ENCODE assay signal across 8 cellular contexts in the genomic region with DNA sequence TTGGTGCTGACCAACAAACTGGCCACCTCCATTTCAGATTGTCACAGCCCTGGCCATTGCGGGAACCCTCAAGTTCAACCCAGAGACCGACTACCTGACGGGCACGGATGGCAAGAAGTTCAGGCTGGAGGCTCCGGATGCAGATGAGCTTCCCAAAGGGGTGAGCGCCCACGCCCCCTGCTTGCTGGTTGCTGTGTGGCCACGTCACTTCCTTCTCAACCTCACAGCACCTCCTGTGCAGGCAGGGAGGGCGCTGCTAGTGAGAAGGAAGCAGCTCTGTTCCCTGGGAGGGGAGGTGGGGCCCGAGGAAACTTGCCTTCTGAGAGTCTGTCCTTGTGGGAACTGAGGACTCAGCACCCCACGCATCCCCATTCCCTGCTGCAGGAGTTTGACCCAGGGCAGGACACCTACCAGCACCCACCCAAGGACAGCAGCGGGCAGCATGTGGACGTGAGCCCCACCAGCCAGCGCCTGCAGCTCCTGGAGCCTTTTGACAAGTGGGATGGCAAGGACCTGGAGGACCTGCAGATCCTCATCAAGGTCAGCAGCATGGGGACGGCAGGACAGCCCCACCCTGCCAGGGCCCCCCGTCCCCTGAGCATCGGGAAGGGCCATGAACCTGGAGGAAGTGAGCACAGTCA. TPM values are rescaled to one million over a fixed set of nuclear protein-coding genes. Genes with fewer than 3 reads are reported as not detected.
DNase-seq lines count a peak whose midpoint lies in the region; ATAC-seq and TF ChIP-seq lines count a peak whose summit lies in the region.

No MANE protein-coding gene starts in this region.

- H3K4me1 ChIP-seq in HCT116 (ENCODE audit: control insufficient read depth in 1 of 2, insufficient read depth in 2 of 2, low read length in 2 of 2) (no peaks in the 10 kb centered on the region), fibroblast of lung (ENCODE audit: control insufficient read depth, extremely low read depth, insufficient read depth, low read length) (peaks cover 31% of the 10 kb centered on the region)

- TF ChIP-seq CTCF in HCT116 (IDR thresholded peaks at IDR 0.05 in 2 of 3, conservative IDR thresholded peaks at IDR 0.05 in 1 of 3; ENCODE audit: borderline replicate concordance in 1 of 3, insufficient read depth in 1 of 3, low read depth in 2 of 3, low read length in 2 of 3): no peak
- peak in 1 of 2 donors; percentile 9 for TF ChIP-seq CTCF in fibroblast of lung (conservative IDR thresholded peaks at IDR 0.05 in 1 of 2, IDR thresholded peaks at IDR 0.05 in 1 of 2; ENCODE audit: low read depth in 1 of 2, low read length in 2 of 2)

- no TSS peak for BruUV-seq in HCT116 (replicated peaks; lab: Mats Ljungman, UMichigan)

- no peak overlapping the region for H2AFZ ChIP-seq in HCT116 (ENCODE audit: low read depth, low read length, poor library complexity, severe bottlenecking)
- no peak overlapping the region for H2AFZ ChIP-seq in fibroblast of lung (ENCODE audit: low read length)

- H3K4me3 ChIP-seq in HCT116 (replicated peaks in 1 of 2; ENCODE audit: low read depth in 1 of 2, low read length in 2 of 2): no peak overlapping the region
- H3K4me3 ChIP-seq in fibroblast of lung (replicated peaks in 1 of 4; ENCODE audit: control extremely low read depth in 1 of 4, insufficient read depth in 1 of 4, low read depth in 3 of 4, low read length in 4 of 4): peak overlapping the region in 1 of 4 experiments; percentile 33

- peak overlapping the region; percentile 55 for H3K27ac ChIP-seq in HCT116 (ENCODE audit: low read depth, low read length)
- H3K27ac ChIP-seq in fibroblast of lung (ENCODE audit: insufficient read depth, low read length): peak overlapping the region; percentile 98

- ATAC-seq in HCT116 (peak; percentile 28), GM18907 (IDR thresholded peaks at IDR 0.05; ENCODE audit: unreplicated experiment) (no peak), GM19455 (IDR thresholded peaks at IDR 0.05; ENCODE audit: unreplicated experiment) (no peak)

- H4K20me1 ChIP-seq in HCT116 (ENCODE audit: insufficient read depth) (peaks cover 9% of the 10 kb centered on the region; the same call in 1 of the 2 replicates), fibroblast of lung (ENCODE audit: control insufficient read depth, extremely low read depth, insufficient read depth, low read length) (no peaks in the 10 kb centered on the region)

- POLR2A ChIA-PET in HCT116 (lab: Charles Lee): no interaction called here

- intact Hi-C loops in HCT116 (cut with micrococcal nuclease): no loop called here

- H3K79me2 ChIP-seq in HCT116 (ENCODE audit: insufficient read depth, low read length): no peaks in the 10 kb centered on the region; the same call in 1 of the 2 replicates
- H3K79me2 ChIP-seq in fibroblast of lung (ENCODE audit: control insufficient read depth, insufficient read depth, low read length): peaks cover 6% of the 10 kb centered on the region

- no peaks in the 10 kb centered on the region for H3K9me3 ChIP-seq in HCT116 (ENCODE audit: control insufficient read depth in 1 of 2, insufficient read depth in 1 of 2, low read depth in 1 of 2, low read length in 2 of 2)
- no peaks in the 10 kb centered on the region for H3K9me3 ChIP-seq in fibroblast of lung (ENCODE audit: control insufficient read depth, insufficient read depth, low read depth, low read length)

- H3K36me3 ChIP-seq in HCT116 (ENCODE audit: control insufficient read depth in 1 of 2, insufficient read depth in 2 of 2, low read length in 2 of 2): peaks cover 25 to 54% of the 10 kb centered on the region in 2 experiments; a peak in 3 of 4 replicates
- H3K36me3 ChIP-seq in fibroblast of lung (ENCODE audit: control insufficient read depth, insufficient read depth, low read length): peaks cover 42% of the 10 kb centered on the region

- DNase-seq in HCT116 (ENCODE audit: low read depth, low spot score) (no peak), fibroblast of lung (ENCODE audit: low read depth in 2 of 2) (no peak), T1000 (lab: John Stamatoyannopoulos, UW) (no peak), NCI-H1436 treated with DMSO at 0.1 percent for 48 hours (lab: John Stamatoyannopoulos, UW) (no peak)
- DNase-seq in activated CD8-positive, alpha-beta memory T cell treated with anti-CD3 and anti-CD28 coated beads for 24 hours: peak; percentile 80
- peak; percentile 65 for DNase-seq in stimulated activated CD4-positive, alpha-beta T cell treated with anti-CD3 and anti-CD28 coated beads, Interleukin-4, amount 100 ng/mL, for 1 hour

- no peak for TF ChIP-seq RAD21 in HCT116 (IDR thresholded peaks at IDR 0.05; ENCODE audit: low read depth)

- H3K9me2 ChIP-seq in HCT116 (ENCODE audit: insufficient read depth): no peaks in the 10 kb centered on the region

- no peak for TF ChIP-seq POLR2A in HCT116 (IDR thresholded peaks at IDR 0.05; ENCODE audit: borderline replicate concordance, extremely low read depth, insufficient read depth, insufficient read length)

- CTCF ChIA-PET in HCT116 (lab: Charles Lee): interaction anchor here (0.6 kb wide), 1 partner anchor 121 kb away, joined by 3 read pairs; no protein-coding TSS in a partner anchor

- H3K27me3 ChIP-seq in HCT116 (ENCODE audit: insufficient read depth, low read length) (no peaks in the 10 kb centered on the region), fibroblast of lung (ENCODE audit: control insufficient read depth, insufficient read depth, low read length) (no peaks in the 10 kb centered on the region)

- no peak overlapping the region for H3K4me2 ChIP-seq in HCT116 (ENCODE audit: low read length)
- H3K4me2 ChIP-seq in fibroblast of lung (ENCODE audit: extremely low read depth, insufficient read depth, low read length): peak overlapping the region; percentile 80

- RAD21 ChIA-PET in HCT116 (lab: Charles Lee; ENCODE audit: low non-redundant PET in 1 of 2, low total read pairs in 2 of 2, uncharacterized antibody in 2 of 2, unreplicated experiment in 2 of 2): no interaction called here

- H3K9ac ChIP-seq in HCT116 (ENCODE audit: low read length): no peak overlapping the region
- H3K9ac ChIP-seq in fibroblast of lung (ENCODE audit: insufficient read depth, low read length): peak overlapping the region; percentile 55

TF ChIP-seq in HCT116, 20 proteins besides CTCF, POLR2A, EP300 and RAD21 (continues in another document):
- TF ChIP-seq, protein P1, sequence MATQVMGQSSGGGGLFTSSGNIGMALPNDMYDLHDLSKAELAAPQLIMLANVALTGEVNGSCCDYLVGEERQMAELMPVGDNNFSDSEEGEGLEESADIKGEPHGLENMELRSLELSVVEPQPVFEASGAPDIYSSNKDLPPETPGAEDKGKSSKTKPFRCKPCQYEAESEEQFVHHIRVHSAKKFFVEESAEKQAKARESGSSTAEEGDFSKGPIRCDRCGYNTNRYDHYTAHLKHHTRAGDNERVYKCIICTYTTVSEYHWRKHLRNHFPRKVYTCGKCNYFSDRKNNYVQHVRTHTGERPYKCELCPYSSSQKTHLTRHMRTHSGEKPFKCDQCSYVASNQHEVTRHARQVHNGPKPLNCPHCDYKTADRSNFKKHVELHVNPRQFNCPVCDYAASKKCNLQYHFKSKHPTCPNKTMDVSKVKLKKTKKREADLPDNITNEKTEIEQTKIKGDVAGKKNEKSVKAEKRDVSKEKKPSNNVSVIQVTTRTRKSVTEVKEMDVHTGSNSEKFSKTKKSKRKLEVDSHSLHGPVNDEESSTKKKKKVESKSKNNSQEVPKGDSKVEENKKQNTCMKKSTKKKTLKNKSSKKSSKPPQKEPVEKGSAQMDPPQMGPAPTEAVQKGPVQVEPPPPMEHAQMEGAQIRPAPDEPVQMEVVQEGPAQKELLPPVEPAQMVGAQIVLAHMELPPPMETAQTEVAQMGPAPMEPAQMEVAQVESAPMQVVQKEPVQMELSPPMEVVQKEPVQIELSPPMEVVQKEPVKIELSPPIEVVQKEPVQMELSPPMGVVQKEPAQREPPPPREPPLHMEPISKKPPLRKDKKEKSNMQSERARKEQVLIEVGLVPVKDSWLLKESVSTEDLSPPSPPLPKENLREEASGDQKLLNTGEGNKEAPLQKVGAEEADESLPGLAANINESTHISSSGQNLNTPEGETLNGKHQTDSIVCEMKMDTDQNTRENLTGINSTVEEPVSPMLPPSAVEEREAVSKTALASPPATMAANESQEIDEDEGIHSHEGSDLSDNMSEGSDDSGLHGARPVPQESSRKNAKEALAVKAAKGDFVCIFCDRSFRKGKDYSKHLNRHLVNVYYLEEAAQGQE (IDR thresholded peaks at IDR 0.05; ENCODE audit: low read depth): no peak
- TF ChIP-seq POLR2AphosphoS5 (IDR thresholded peaks at IDR 0.05; ENCODE audit: low read depth, low read length) (no peak), ZNF274 (IDR thresholded peaks at IDR 0.05; ENCODE audit: low read depth, low read length) (no peak), TCF7L2 (IDR thresholded peaks at IDR 0.05; ENCODE audit: borderline replicate concordance, extremely low read depth, insufficient read depth, insufficient read length) (no peak), ELF1 (IDR thresholded peaks at IDR 0.05; ENCODE audit: borderline replicate concordance, low read depth) (no peak; the same call in 1 of the 2 replicates), EGR1 (IDR thresholded peaks at IDR 0.05; ENCODE audit: low read depth) (no peak), SIN3A (IDR thresholded peaks at IDR 0.05; ENCODE audit: low read depth) (no peak)
- TF ChIP-seq, protein P2, sequence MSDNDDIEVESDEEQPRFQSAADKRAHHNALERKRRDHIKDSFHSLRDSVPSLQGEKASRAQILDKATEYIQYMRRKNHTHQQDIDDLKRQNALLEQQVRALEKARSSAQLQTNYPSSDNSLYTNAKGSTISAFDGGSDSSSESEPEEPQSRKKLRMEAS (IDR thresholded peaks at IDR 0.05): no peak

RNA-seq across cellular contexts. Expression of a gene that starts 19.3 kb away (rescaled TPM):
- total RNA-seq in HCT116 (2021; ENCODE audit: unreplicated experiment) (62.1 TPM), fibroblast of lung (15.4 and 19.7 TPM in 2 replicates)
- 30.7 and 31.8 TPM in 2 replicates for polyA plus RNA-seq in HCT116 (2012)
- polyA plus RNA-seq in fibroblast of lung: 42.6 and 62.5 TPM in 2 replicates
- polyA plus RNA-seq in fibroblast of lung (2012): 45.0 and 75.3 TPM in 2 replicates
- polyA minus RNA-seq in fibroblast of lung (ENCODE audit: low replicate concordance): 86.8 and 140 TPM in 2 replicates

RNA-seq across cellular contexts. Expression of a gene that starts 35.9 kb away (rescaled TPM):
- total RNA-seq in HCT116 (2021; ENCODE audit: unreplicated experiment) (0.22 TPM), fibroblast of lung (8.2 and 15.2 TPM in 2 replicates)
- 0.15 and 0.17 TPM in 2 replicates for polyA plus RNA-seq in HCT116 (2012)
- 3.3 and 11.2 TPM in 2 replicates for polyA plus RNA-seq in fibroblast of lung
- 8.2 and 32.3 TPM in 2 replicates for polyA plus RNA-seq in fibroblast of lung (2012)
- polyA minus RNA-seq in fibroblast of lung (ENCODE audit: low replicate concordance): 6.2 and 14.9 TPM in 2 replicates

RNA-seq across cellular contexts. Expression of a gene that starts 56.0 kb away (rescaled TPM):
- 108 TPM for total RNA-seq in HCT116 (2021; ENCODE audit: unreplicated experiment)
- 118 and 123 TPM in 2 replicates for polyA plus RNA-seq in HCT116 (2012)
- 60.4 and 80.3 TPM in 2 replicates for total RNA-seq in fibroblast of lung
- polyA plus RNA-seq in fibroblast of lung: 37.6 and 52.6 TPM in 2 replicates
- polyA plus RNA-seq in fibroblast of lung (2012): 58.1 and 76.0 TPM in 2 replicates
- 145 and 147 TPM in 2 replicates for polyA minus RNA-seq in fibroblast of lung (ENCODE audit: low replicate concordance)

RNA-seq across cellular contexts. Expression of a gene that starts 56.4 kb away (rescaled TPM):
- 86.0 TPM for total RNA-seq in HCT116 (2021; ENCODE audit: unreplicated experiment)
- 49.2 and 58.8 TPM in 2 replicates for polyA plus RNA-seq in HCT116 (2012)
- 63.3 and 64.2 TPM in 2 replicates for total RNA-seq in fibroblast of lung
- 61.5 and 82.7 TPM in 2 replicates for polyA plus RNA-seq in fibroblast of lung
- polyA plus RNA-seq in fibroblast of lung (2012): 41.9 and 53.4 TPM in 2 replicates
- polyA minus RNA-seq in fibroblast of lung (ENCODE audit: low replicate concordance): 16.5 and 18.3 TPM in 2 replicates

Comparison
In these comparisons a context has a peak if more than half of its experiments do, and no peak if none do; other contexts are left out.
1. DNase-seq: peak in activated CD8-positive, alpha-beta memory T cell treated with anti-CD3 and anti-CD28 coated beads for 24 hours (single experiment) and stimulated activated CD4-positive, alpha-beta T cell treated with anti-CD3 and anti-CD28 coated beads, Interleukin-4, amount 100 ng/mL, for 1 hour (single experiment); none in HCT116 (single experiment), fibroblast of lung (0 of 2), T1000 (single experiment) and NCI-H1436 treated with DMSO at 0.1 percent for 48 hours (single experiment).